In genomic region chr3:197171481-197172067, GRCh38 we compare ENCODE assay signal across 1 cellular context.
A peak's percentile ranks its signal among the peaks of the same experiment; 100 is the strongest.
TF ChIP-seq lines count a peak whose summit lies in the region.

No MANE protein-coding gene starts in this region.

TF ChIP-seq in SK-N-SH, 30 proteins besides CTCF, POLR2A, EP300 and RAD21:
- TF ChIP-seq, protein P1, sequence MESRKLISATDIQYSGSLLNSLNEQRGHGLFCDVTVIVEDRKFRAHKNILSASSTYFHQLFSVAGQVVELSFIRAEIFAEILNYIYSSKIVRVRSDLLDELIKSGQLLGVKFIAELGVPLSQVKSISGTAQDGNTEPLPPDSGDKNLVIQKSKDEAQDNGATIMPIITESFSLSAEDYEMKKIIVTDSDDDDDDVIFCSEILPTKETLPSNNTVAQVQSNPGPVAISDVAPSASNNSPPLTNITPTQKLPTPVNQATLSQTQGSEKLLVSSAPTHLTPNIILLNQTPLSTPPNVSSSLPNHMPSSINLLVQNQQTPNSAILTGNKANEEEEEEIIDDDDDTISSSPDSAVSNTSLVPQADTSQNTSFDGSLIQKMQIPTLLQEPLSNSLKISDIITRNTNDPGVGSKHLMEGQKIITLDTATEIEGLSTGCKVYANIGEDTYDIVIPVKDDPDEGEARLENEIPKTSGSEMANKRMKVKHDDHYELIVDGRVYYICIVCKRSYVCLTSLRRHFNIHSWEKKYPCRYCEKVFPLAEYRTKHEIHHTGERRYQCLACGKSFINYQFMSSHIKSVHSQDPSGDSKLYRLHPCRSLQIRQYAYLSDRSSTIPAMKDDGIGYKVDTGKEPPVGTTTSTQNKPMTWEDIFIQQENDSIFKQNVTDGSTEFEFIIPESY (IDR thresholded peaks at IDR 0.05; ENCODE audit: borderline replicate concordance, low read depth), result no peak
- TF ChIP-seq USF2 (IDR thresholded peaks at IDR 0.05; ENCODE audit: borderline replicate concordance, low read depth, low read length) (no peak), NRF1 (IDR thresholded peaks at IDR 0.05; ENCODE audit: low read depth, low read length) (no peak), SIN3A (IDR thresholded peaks at IDR 0.05; ENCODE audit: borderline replicate concordance, low read depth, low read length) (no peak), GABPA (IDR thresholded peaks at IDR 0.05; ENCODE audit: low read depth) (no peak), JUND (IDR thresholded peaks at IDR 0.05) (peak; percentile 44), FOSL2 (IDR thresholded peaks at IDR 0.05; ENCODE audit: borderline replicate concordance, low read depth) (peak; percentile 51; the same call in 1 of the 2 replicates), MEF2A (IDR thresholded peaks at IDR 0.05; ENCODE audit: borderline replicate concordance, low read depth) (peak; percentile 48; the same call in 1 of the 2 replicates), GATA2 (CRISPR knock-in tag; IDR thresholded peaks at IDR 0.05) (peak; percentile 91), SMC3 (IDR thresholded peaks at IDR 0.05; ENCODE audit: low read depth, low read length) (no peak), RFX5 (IDR thresholded peaks at IDR 0.05; ENCODE audit: low read length) (0 out of 2 replicates have a peak, but pooled peaks have one; percentile 23), NFIC (IDR thresholded peaks at IDR 0.05; ENCODE audit: borderline replicate concordance) (no peak; the same call in 1 of the 2 replicates), CHD2 (IDR thresholded peaks at IDR 0.05; ENCODE audit: low read length, partially characterized antibody) (peak; percentile 67), RXRA (IDR thresholded peaks at IDR 0.05; ENCODE audit: borderline replicate concordance, low read depth) (no peak), MXI1 (IDR thresholded peaks at IDR 0.05; ENCODE audit: low read depth, low read length) (0 out of 2 replicates have a peak, but pooled peaks have one; percentile 19), USF1 (IDR thresholded peaks at IDR 0.05; ENCODE audit: borderline replicate concordance, low read depth) (no peak), POLR2AphosphoS5 (IDR thresholded peaks at IDR 0.05; ENCODE audit: low read depth, low read length) (peak; percentile 67), TCF12 (IDR thresholded peaks at IDR 0.05) (peak; percentile 91), TEAD4 (IDR thresholded peaks at IDR 0.05; ENCODE audit: borderline replicate concordance, insufficient read depth) (peak; percentile 80), TAF1 (IDR thresholded peaks at IDR 0.05; ENCODE audit: borderline replicate concordance, low read depth, low read length) (no peak), FOXJ3 (CRISPR knock-in tag; IDR thresholded peaks at IDR 0.05) (peak; percentile 71; the same call in 1 of the 2 replicates), EZH2phosphoT487 (IDR thresholded peaks at IDR 0.05; ENCODE audit: borderline replicate concordance, low read depth) (no peak), YY1 (IDR thresholded peaks at IDR 0.05; ENCODE audit: low read depth) (no peak), FOXM1 (IDR thresholded peaks at IDR 0.05; ENCODE audit: low read depth) (no peak), RCOR1 (IDR thresholded peaks at IDR 0.05; ENCODE audit: low read length) (peak; percentile 50; the same call in 1 of the 2 replicates), ELF1 (IDR thresholded peaks at IDR 0.05) (no peak)
- TF ChIP-seq, protein P2, sequence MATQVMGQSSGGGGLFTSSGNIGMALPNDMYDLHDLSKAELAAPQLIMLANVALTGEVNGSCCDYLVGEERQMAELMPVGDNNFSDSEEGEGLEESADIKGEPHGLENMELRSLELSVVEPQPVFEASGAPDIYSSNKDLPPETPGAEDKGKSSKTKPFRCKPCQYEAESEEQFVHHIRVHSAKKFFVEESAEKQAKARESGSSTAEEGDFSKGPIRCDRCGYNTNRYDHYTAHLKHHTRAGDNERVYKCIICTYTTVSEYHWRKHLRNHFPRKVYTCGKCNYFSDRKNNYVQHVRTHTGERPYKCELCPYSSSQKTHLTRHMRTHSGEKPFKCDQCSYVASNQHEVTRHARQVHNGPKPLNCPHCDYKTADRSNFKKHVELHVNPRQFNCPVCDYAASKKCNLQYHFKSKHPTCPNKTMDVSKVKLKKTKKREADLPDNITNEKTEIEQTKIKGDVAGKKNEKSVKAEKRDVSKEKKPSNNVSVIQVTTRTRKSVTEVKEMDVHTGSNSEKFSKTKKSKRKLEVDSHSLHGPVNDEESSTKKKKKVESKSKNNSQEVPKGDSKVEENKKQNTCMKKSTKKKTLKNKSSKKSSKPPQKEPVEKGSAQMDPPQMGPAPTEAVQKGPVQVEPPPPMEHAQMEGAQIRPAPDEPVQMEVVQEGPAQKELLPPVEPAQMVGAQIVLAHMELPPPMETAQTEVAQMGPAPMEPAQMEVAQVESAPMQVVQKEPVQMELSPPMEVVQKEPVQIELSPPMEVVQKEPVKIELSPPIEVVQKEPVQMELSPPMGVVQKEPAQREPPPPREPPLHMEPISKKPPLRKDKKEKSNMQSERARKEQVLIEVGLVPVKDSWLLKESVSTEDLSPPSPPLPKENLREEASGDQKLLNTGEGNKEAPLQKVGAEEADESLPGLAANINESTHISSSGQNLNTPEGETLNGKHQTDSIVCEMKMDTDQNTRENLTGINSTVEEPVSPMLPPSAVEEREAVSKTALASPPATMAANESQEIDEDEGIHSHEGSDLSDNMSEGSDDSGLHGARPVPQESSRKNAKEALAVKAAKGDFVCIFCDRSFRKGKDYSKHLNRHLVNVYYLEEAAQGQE (IDR thresholded peaks at IDR 0.05; ENCODE audit: low read depth, low read length), result no peak
- TF ChIP-seq, protein P3, sequence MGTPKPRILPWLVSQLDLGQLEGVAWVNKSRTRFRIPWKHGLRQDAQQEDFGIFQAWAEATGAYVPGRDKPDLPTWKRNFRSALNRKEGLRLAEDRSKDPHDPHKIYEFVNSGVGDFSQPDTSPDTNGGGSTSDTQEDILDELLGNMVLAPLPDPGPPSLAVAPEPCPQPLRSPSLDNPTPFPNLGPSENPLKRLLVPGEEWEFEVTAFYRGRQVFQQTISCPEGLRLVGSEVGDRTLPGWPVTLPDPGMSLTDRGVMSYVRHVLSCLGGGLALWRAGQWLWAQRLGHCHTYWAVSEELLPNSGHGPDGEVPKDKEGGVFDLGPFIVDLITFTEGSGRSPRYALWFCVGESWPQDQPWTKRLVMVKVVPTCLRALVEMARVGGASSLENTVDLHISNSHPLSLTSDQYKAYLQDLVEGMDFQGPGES (IDR thresholded peaks at IDR 0.05; ENCODE audit: low read depth, low read length), result no peak
- TF ChIP-seq, protein P4, sequence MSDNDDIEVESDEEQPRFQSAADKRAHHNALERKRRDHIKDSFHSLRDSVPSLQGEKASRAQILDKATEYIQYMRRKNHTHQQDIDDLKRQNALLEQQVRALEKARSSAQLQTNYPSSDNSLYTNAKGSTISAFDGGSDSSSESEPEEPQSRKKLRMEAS (IDR thresholded peaks at IDR 0.05; ENCODE audit: low read depth), result no peak
- TF ChIP-seq, protein P5, sequence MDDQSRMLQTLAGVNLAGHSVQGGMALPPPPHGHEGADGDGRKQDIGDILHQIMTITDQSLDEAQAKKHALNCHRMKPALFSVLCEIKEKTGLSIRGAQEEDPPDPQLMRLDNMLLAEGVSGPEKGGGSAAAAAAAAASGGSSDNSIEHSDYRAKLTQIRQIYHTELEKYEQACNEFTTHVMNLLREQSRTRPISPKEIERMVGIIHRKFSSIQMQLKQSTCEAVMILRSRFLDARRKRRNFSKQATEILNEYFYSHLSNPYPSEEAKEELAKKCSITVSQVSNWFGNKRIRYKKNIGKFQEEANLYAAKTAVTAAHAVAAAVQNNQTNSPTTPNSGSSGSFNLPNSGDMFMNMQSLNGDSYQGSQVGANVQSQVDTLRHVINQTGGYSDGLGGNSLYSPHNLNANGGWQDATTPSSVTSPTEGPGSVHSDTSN (IDR thresholded peaks at IDR 0.05), result peak; percentile 81
